18 cellular contexts compared by ENCODE assay signal in the genomic region with DNA sequence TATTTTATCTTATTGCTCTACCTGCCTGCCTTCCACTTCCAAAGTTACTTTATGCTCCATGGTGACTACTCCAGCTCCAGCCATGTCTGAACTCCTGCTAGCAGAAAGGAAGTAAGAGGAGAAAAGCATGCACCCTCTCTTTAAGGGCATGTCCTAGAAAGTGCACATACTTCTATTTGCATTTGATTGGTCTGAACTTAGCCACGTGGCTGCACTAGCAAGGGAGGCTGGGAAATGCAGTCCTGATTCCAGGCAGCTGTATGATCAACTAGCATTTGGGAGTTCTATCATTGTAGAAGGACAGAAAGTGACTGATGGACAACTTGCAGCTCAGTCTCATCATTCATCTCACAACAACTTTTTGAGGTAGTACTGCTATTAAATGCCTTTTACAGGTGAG.
DNase-seq lines count a peak whose midpoint lies in the region; ATAC-seq, FAIRE-seq and TF ChIP-seq lines count a peak whose summit lies in the region.
"Had no signal": no experiment of that assay in that cellular context is flagged by ENCODE, and none has a peak within 500 bp of the region (broad histone marks: within the 10 kb centered on the region; RNA-seq: fewer than 3 reads in every experiment).

No MANE protein-coding gene starts in this region.

- intact Hi-C loops in HepG2 (cut with micrococcal nuclease; ENCODE audit: unreplicated experiment): no loop called here

- CTCF ChIA-PET in SK-N-SH (lab: Yijun Ruan, JAX) (no interaction called here), HepG2 (lab: Yijun Ruan, JAX; ENCODE audit: low intra/inter-chr PET ratio, low total read pairs) (no interaction called here)

- H3K4me3 ChIP-seq in DND-41 (ENCODE audit: low read depth in 1 of 2, low read length in 2 of 2) (no peak overlapping the region), Karpas-422 (ENCODE audit: low read length) (no peak overlapping the region), SK-N-SH (ENCODE audit: low read depth in 2 of 2, low read length in 1 of 2) (no peak overlapping the region), HepG2 (replicated peaks in 1 of 3; ENCODE audit: insufficient read depth in 1 of 3, low read depth in 2 of 3, low read length in 3 of 3) (no peak overlapping the region), smooth muscle cell (no peak overlapping the region)
- H3K4me3 ChIP-seq: body of pancreas, coronary artery had no signal

- H3K9ac ChIP-seq in DND-41 (ENCODE audit: low read depth, low read length) (no peak overlapping the region), Karpas-422 (ENCODE audit: low read length) (no peak overlapping the region), SK-N-SH (no peak overlapping the region), HepG2 (ENCODE audit: insufficient read depth, low read depth, low read length) (no peak overlapping the region), smooth muscle cell (ENCODE audit: low read depth) (no peak overlapping the region)

- no peak for TF ChIP-seq POLR2A in HepG2 (IDR thresholded peaks at IDR 0.05; ENCODE audit: insufficient read depth in 1 of 2, low read depth in 2 of 2, low read length in 2 of 2)

- TF ChIP-seq CTCF in DND-41 (IDR thresholded peaks at IDR 0.05; ENCODE audit: borderline replicate concordance, extremely low read depth, low read length, poor library complexity, severe bottlenecking) (no peak), SK-N-SH (IDR thresholded peaks at IDR 0.05) (no peak), HepG2 (CRISPR knock-in tag; IDR thresholded peaks at IDR 0.05) (no peak), smooth muscle cell (IDR thresholded peaks at IDR 0.05; ENCODE audit: borderline replicate concordance, insufficient read depth, poor library complexity, severe bottlenecking) (no peak)

- H3K27ac ChIP-seq in DND-41 (ENCODE audit: low read length): no peak overlapping the region
- H3K27ac ChIP-seq in Karpas-422 (ENCODE audit: low read length): no peak overlapping the region
- no peak overlapping the region for H3K27ac ChIP-seq in SK-N-SH (ENCODE audit: low read depth in 2 of 2, low read length in 1 of 2)
- H3K27ac ChIP-seq in HepG2 (ENCODE audit: extremely low read length, insufficient read depth, low read length): no peak overlapping the region
- H3K27ac ChIP-seq in smooth muscle cell (ENCODE audit: low read depth): no peak overlapping the region
- H3K27ac ChIP-seq: body of pancreas, coronary artery had no signal

- no peak overlapping the region for H3K27ac Mint-ChIP-seq in activated naive CD4-positive, alpha-beta T cell treated with anti-CD3 and anti-CD28 coated beads, Interleukin-2, amount 50 U/mL, for 72 hours
- H3K27ac Mint-ChIP-seq: activated CD4-positive, alpha-beta T cell treated with anti-CD3 and anti-CD28 coated beads, Interleukin-2, amount 10 ng/mL, durations not matched to agents 7 days and 5 days; activated naive CD4-positive, alpha-beta T cell treated with anti-CD3 and anti-CD28 coated beads, Interleukin-2, amount 50 U/mL, for 24 hours; CD4-positive, alpha-beta memory T cell; HFFc6 had no signal

- POLR2A ChIA-PET in SK-N-SH (lab: Yijun Ruan, JAX) (no interaction called here), HepG2 (lab: Yijun Ruan, JAX) (no interaction called here)

- no peak overlapping the region for H3K4me2 ChIP-seq in DND-41 (ENCODE audit: insufficient read depth, low read length)
- H3K4me2 ChIP-seq in Karpas-422 (ENCODE audit: low read depth, low read length, poor library complexity, severe bottlenecking): no peak overlapping the region
- no peak overlapping the region for H3K4me2 ChIP-seq in SK-N-SH
- no peak overlapping the region for H3K4me2 ChIP-seq in HepG2 (ENCODE audit: low read depth, low read length)
- no peak overlapping the region for H3K4me2 ChIP-seq in smooth muscle cell

- TF ChIP-seq EP300 in SK-N-SH (IDR thresholded peaks at IDR 0.05; ENCODE audit: borderline replicate concordance in 1 of 2, low read depth in 1 of 2, low read length in 1 of 2): no peak
- no peak for TF ChIP-seq EP300 in HepG2 (IDR thresholded peaks at IDR 0.05; ENCODE audit: low read depth in 2 of 2, low read length in 2 of 2)
- no peak for TF ChIP-seq EP300 in HepG2 (CRISPR knock-in tag; IDR thresholded peaks at IDR 0.05; ENCODE audit: borderline replicate concordance)

- no peak for FAIRE-seq in HepG2 (lab: Jason Lieb, UNC)
- FAIRE-seq: endothelial cell of umbilical vein, frontal cortex, TTC549 had no signal

- H3K9me3 Mint-ChIP-seq in activated naive CD4-positive, alpha-beta T cell treated with anti-CD3 and anti-CD28 coated beads, Interleukin-2, amount 50 U/mL, for 72 hours: no peaks in the 10 kb centered on the region
- H3K9me3 Mint-ChIP-seq: activated CD4-positive, alpha-beta T cell treated with anti-CD3 and anti-CD28 coated beads, Interleukin-2, amount 10 ng/mL, durations not matched to agents 7 days and 5 days; activated naive CD4-positive, alpha-beta T cell treated with anti-CD3 and anti-CD28 coated beads, Interleukin-2, amount 50 U/mL, for 24 hours; CD4-positive, alpha-beta memory T cell had no signal

- in situ Hi-C loops in HepG2 (cut with HindIII; ENCODE audit: extremely low pct_ligation_motif_present, low pct_unique_long_range_greater_than_20kb): no loop called here

- no peak overlapping the region for H2AFZ ChIP-seq in DND-41 (ENCODE audit: low read depth, low read length)
- H2AFZ ChIP-seq in Karpas-422 (ENCODE audit: low read length): no peak overlapping the region
- H2AFZ ChIP-seq in SK-N-SH (ENCODE audit: low read depth): no peak overlapping the region
- no peak overlapping the region for H2AFZ ChIP-seq in HepG2 (ENCODE audit: low read length)
- no peak overlapping the region for H2AFZ ChIP-seq in smooth muscle cell (ENCODE audit: low read depth)

- no TSS peak for BruUV-seq in HepG2 (replicated peaks; lab: Mats Ljungman, UMichigan)

- no peaks in the 10 kb centered on the region for H3K36me3 ChIP-seq in DND-41 (ENCODE audit: insufficient read depth, low read length)
- H3K36me3 ChIP-seq in Karpas-422 (ENCODE audit: insufficient read depth, low read length): no peaks in the 10 kb centered on the region
- no peaks in the 10 kb centered on the region for H3K36me3 ChIP-seq in SK-N-SH (replicated peaks in 1 of 2; ENCODE audit: control insufficient read depth in 1 of 2, insufficient read depth in 2 of 2, low read length in 1 of 2)
- no peaks in the 10 kb centered on the region for H3K36me3 ChIP-seq in HepG2 (replicated peaks in 1 of 2; ENCODE audit: control insufficient read depth in 1 of 2, insufficient read depth in 2 of 2, low read length in 2 of 2)
- no peaks in the 10 kb centered on the region for H3K36me3 ChIP-seq in smooth muscle cell (ENCODE audit: low read depth)

- H4K20me1 ChIP-seq in DND-41 (ENCODE audit: insufficient read depth, low read length) (no peaks in the 10 kb centered on the region), Karpas-422 (ENCODE audit: insufficient read depth, low read depth, low read length) (no peaks in the 10 kb centered on the region), SK-N-SH (ENCODE audit: insufficient read depth) (no peaks in the 10 kb centered on the region), HepG2 (ENCODE audit: insufficient read depth, low read length) (no peaks in the 10 kb centered on the region), smooth muscle cell (ENCODE audit: low read depth) (no peaks in the 10 kb centered on the region)

- no peaks in the 10 kb centered on the region for H3K79me2 ChIP-seq in DND-41 (ENCODE audit: insufficient read depth, low read length)
- no peaks in the 10 kb centered on the region for H3K79me2 ChIP-seq in Karpas-422 (ENCODE audit: low read length)
- H3K79me2 ChIP-seq in SK-N-SH (ENCODE audit: insufficient read depth): no peaks in the 10 kb centered on the region
- no peaks in the 10 kb centered on the region for H3K79me2 ChIP-seq in HepG2 (ENCODE audit: insufficient read depth, low read length)
- H3K79me2 ChIP-seq in smooth muscle cell (ENCODE audit: low read depth): no peaks in the 10 kb centered on the region

- DNase-seq in DND-41 (no peak), Karpas-422 (peak; percentile 53), SK-N-SH (peak; percentile 33), HepG2 (ENCODE audit: low spot score) (no peak), T-helper 2 cell (no peak), smooth muscle cell (lab: John Stamatoyannopoulos, UW; ENCODE audit: unreplicated experiment) (no peak)
- DNase-seq in activated naive CD4-positive, alpha-beta T cell treated with anti-CD3 and anti-CD28 coated beads, Interleukin-2, amount 50 U/mL, for 72 hours (ENCODE audit: low spot score in 2 of 2): no peak
- no peak for DNase-seq in stimulated activated naive CD4-positive, alpha-beta T cell (lab: John Stamatoyannopoulos, UW)
- DNase-seq: activated CD4-positive, alpha-beta T cell treated with anti-CD3 and anti-CD28 coated beads, Interleukin-2, amount 10 ng/mL, durations not matched to agents 7 days and 5 days; body of pancreas; CD4-positive, alpha-beta memory T cell; HFFc6; retina had no signal

- H3K27me3 ChIP-seq in DND-41 (ENCODE audit: insufficient read depth, low read length, poor library complexity): peaks cover 8% of the 10 kb centered on the region
- no peaks in the 10 kb centered on the region for H3K27me3 ChIP-seq in Karpas-422 (ENCODE audit: low read length)
- H3K27me3 ChIP-seq in SK-N-SH (ENCODE audit: insufficient read depth): no peaks in the 10 kb centered on the region
- peaks cover 0 to 9% of the 10 kb centered on the region in 2 experiments; a peak in 1 of 5 replicates for H3K27me3 ChIP-seq in HepG2 (ENCODE audit: control insufficient read depth in 1 of 2, insufficient read depth in 2 of 2, low read length in 2 of 2)
- peaks cover 3% of the 10 kb centered on the region for H3K27me3 ChIP-seq in smooth muscle cell (ENCODE audit: low read depth)
- H3K27me3 ChIP-seq: body of pancreas had no signal

- H3F3A ChIP-seq in SK-N-SH (replicated peaks; ENCODE audit: insufficient read depth): no peaks in the 10 kb centered on the region
- H3F3A ChIP-seq in smooth muscle cell (ENCODE audit: low read depth): no peaks in the 10 kb centered on the region

- TF ChIP-seq RAD21 in SK-N-SH (IDR thresholded peaks at IDR 0.05; ENCODE audit: low read length) (no peak), HepG2 (CRISPR knock-in tag; IDR thresholded peaks at IDR 0.05) (no peak)

- H3K4me1 ChIP-seq in DND-41 (ENCODE audit: insufficient read depth, low read length) (no peaks in the 10 kb centered on the region), Karpas-422 (ENCODE audit: low read length) (no peaks in the 10 kb centered on the region), SK-N-SH (ENCODE audit: control insufficient read depth in 1 of 2, insufficient read depth in 2 of 2, low read depth in 1 of 2, low read length in 1 of 2) (peaks cover 0 to 6% of the 10 kb centered on the region in 2 experiments; a peak in 1 of 4 replicates), HepG2 (ENCODE audit: insufficient read depth, low read length) (no peaks in the 10 kb centered on the region), smooth muscle cell (ENCODE audit: low read depth) (no peaks in the 10 kb centered on the region)
- H3K4me1 ChIP-seq: body of pancreas had no signal

- H3K36me3 Mint-ChIP-seq in activated naive CD4-positive, alpha-beta T cell treated with anti-CD3 and anti-CD28 coated beads, Interleukin-2, amount 50 U/mL, for 72 hours: no peaks in the 10 kb centered on the region
- H3K36me3 Mint-ChIP-seq: activated naive CD4-positive, alpha-beta T cell treated with anti-CD3 and anti-CD28 coated beads, Interleukin-2, amount 50 U/mL, for 24 hours; CD4-positive, alpha-beta memory T cell had no signal

- no peaks in the 10 kb centered on the region for H3K9me3 ChIP-seq in DND-41 (ENCODE audit: insufficient read depth, low read length, severe bottlenecking)
- no peaks in the 10 kb centered on the region for H3K9me3 ChIP-seq in Karpas-422 (ENCODE audit: low read length)
- no peaks in the 10 kb centered on the region for H3K9me3 ChIP-seq in SK-N-SH
- H3K9me3 ChIP-seq in HepG2 (ENCODE audit: low read length): no peaks in the 10 kb centered on the region
- H3K9me3 ChIP-seq in smooth muscle cell (replicated peaks; ENCODE audit: low read depth): no peaks in the 10 kb centered on the region
- H3K9me3 ChIP-seq: body of pancreas had no signal

- ATAC-seq in DND-41 (ENCODE audit: insufficient read depth, low read depth) (peak; percentile 65; the same call in 2 of the 3 replicates), HepG2 (no peak)
- no peak for ATAC-seq in activated naive CD4-positive, alpha-beta T cell treated with anti-CD3 and anti-CD28 coated beads, Interleukin-2, amount 50 U/mL, for 72 hours
- ATAC-seq: body of pancreas had no signal

- H3K9me2 ChIP-seq in Karpas-422 (replicated peaks; ENCODE audit: insufficient read depth, low read length) (no peaks in the 10 kb centered on the region), SK-N-SH (no peaks in the 10 kb centered on the region)

- 0% methylated on average over 1 of the region's 1 CpG for WGBS in SK-N-SH (ENCODE audit: low lambda C conversion rate)
- 0% methylated on average over 1 of the region's 1 CpG for WGBS in HepG2 (ENCODE audit: low lambda C conversion rate)
- WGBS in smooth muscle cell (ENCODE audit: low lambda C conversion rate): 20% methylated on average over 1 of the region's 1 CpG

Comparison
In these comparisons a context has a peak if more than half of its experiments do, and no peak if none do; other contexts are left out.
1. DNase-seq: peak in Karpas-422 (single experiment) and SK-N-SH (single experiment); none in DND-41 (single experiment), HepG2 (single experiment), T-helper 2 cell (0 of 5), activated naive CD4-positive, alpha-beta T cell treated with anti-CD3 and anti-CD28 coated beads, Interleukin-2, amount 50 U/mL, for 72 hours (0 of 2), smooth muscle cell (single experiment) and stimulated activated naive CD4-positive, alpha-beta T cell (0 of 6).